1 cellular context compared by ENCODE assay signal in genomic region chr18:9475643-9476580, GRCh38.
A peak's percentile ranks its signal among the peaks of the same experiment; 100 is the strongest.
TF ChIP-seq lines count a peak whose summit lies in the region.

No MANE protein-coding gene starts in this region.

TF ChIP-seq in HepG2, 621 proteins besides CTCF, POLR2A, EP300 and RAD21 (continued from another document and continues in another):
- TF ChIP-seq KIAA2018 (CRISPR knock-in tag; IDR thresholded peaks at IDR 0.05; ENCODE audit: borderline replicate concordance) (no peak), TARDBP (CRISPR knock-in tag; IDR thresholded peaks at IDR 0.05) (peak; percentile 10; the same call in 1 of the 2 replicates), THAP7 (CRISPR knock-in tag; IDR thresholded peaks at IDR 0.05) (no peak), MXI1 (IDR thresholded peaks at IDR 0.05; ENCODE audit: borderline replicate concordance, low read depth, low read length) (no peak; the same call in 1 of the 3 replicates), ZBTB2 (CRISPR knock-in tag; IDR thresholded peaks at IDR 0.05; ENCODE audit: low read depth) (no peak), ZSCAN21 (CRISPR knock-in tag; IDR thresholded peaks at IDR 0.05; ENCODE audit: borderline replicate concordance) (0 out of 2 replicates have a peak, but pooled peaks have one; percentile 26), ZNF577 (CRISPR knock-in tag; IDR thresholded peaks at IDR 0.05; ENCODE audit: borderline replicate concordance, low read depth) (no peak), ZNF660 (CRISPR knock-in tag; IDR thresholded peaks at IDR 0.05; ENCODE audit: borderline replicate concordance, low read depth) (no peak), ZNF746 (CRISPR knock-in tag; IDR thresholded peaks at IDR 0.05) (peak; percentile 42; the same call in 1 of the 2 replicates), ZNF749 (CRISPR knock-in tag; IDR thresholded peaks at IDR 0.05; ENCODE audit: borderline replicate concordance) (no peak), BRF2 (CRISPR knock-in tag; IDR thresholded peaks at IDR 0.05) (0 out of 2 replicates have a peak, but pooled peaks have one; percentile 32), ZBED4 (CRISPR knock-in tag; IDR thresholded peaks at IDR 0.05; ENCODE audit: borderline replicate concordance) (no peak), ZFP90 (CRISPR knock-in tag; IDR thresholded peaks at IDR 0.05; ENCODE audit: borderline replicate concordance) (no peak; the same call in 1 of the 2 replicates), TOPORS (CRISPR knock-in tag; IDR thresholded peaks at IDR 0.05) (peak; percentile 64; the same call in 1 of the 2 replicates), ZFY (CRISPR knock-in tag; IDR thresholded peaks at IDR 0.05) (peak; percentile 84), ZNF788 (CRISPR knock-in tag; IDR thresholded peaks at IDR 0.05; ENCODE audit: borderline replicate concordance) (peak; percentile 6; the same call in 1 of the 2 replicates), ZMYM2 (CRISPR knock-in tag; IDR thresholded peaks at IDR 0.05) (no peak), KMT2B (CRISPR knock-in tag; IDR thresholded peaks at IDR 0.05) (peak; percentile 9; the same call in 1 of the 2 replicates), ZMYM3 (CRISPR knock-in tag; IDR thresholded peaks at IDR 0.05) (peak; percentile 72), ZNF18 (CRISPR knock-in tag; IDR thresholded peaks at IDR 0.05; ENCODE audit: insufficient replicate concordance) (peak; percentile 69), ZNF275 (CRISPR knock-in tag; IDR thresholded peaks at IDR 0.05; ENCODE audit: borderline replicate concordance) (no peak), NR2F2 (IDR thresholded peaks at IDR 0.05; ENCODE audit: borderline replicate concordance, low read depth) (no peak; the same call in 1 of the 2 replicates), ZNF3 (CRISPR knock-in tag; IDR thresholded peaks at IDR 0.05) (no peak), ZNF546 (CRISPR knock-in tag; conservative IDR thresholded peaks at IDR 0.05) (peak; percentile 57; the same call in 1 of the 2 replicates), ZMAT3 (CRISPR knock-in tag; conservative IDR thresholded peaks at IDR 0.05) (no peak), PAX8 (CRISPR knock-in tag; IDR thresholded peaks at IDR 0.05; ENCODE audit: borderline replicate concordance) (0 out of 2 replicates have a peak, but pooled peaks have one; percentile 71), NKX3-1 (CRISPR knock-in tag; IDR thresholded peaks at IDR 0.05) (0 out of 2 replicates have a peak, but pooled peaks have one; percentile 38), MAFF (IDR thresholded peaks at IDR 0.05; ENCODE audit: low read depth, low read length) (no peak), IRF9 (CRISPR knock-in tag; IDR thresholded peaks at IDR 0.05; ENCODE audit: borderline replicate concordance) (no peak), ZNF281 (CRISPR knock-in tag; IDR thresholded peaks at IDR 0.05; ENCODE audit: borderline replicate concordance) (0 out of 2 replicates have a peak, but pooled peaks have one; percentile 19), PTBP1 (IDR thresholded peaks at IDR 0.05; ENCODE audit: low read depth, low read length, poor library complexity, severe bottlenecking) (peak; percentile 76), ZNF605 (CRISPR knock-in tag; IDR thresholded peaks at IDR 0.05) (no peak), ZNF263 (CRISPR knock-in tag; IDR thresholded peaks at IDR 0.05) (no peak), ZNF607 (CRISPR knock-in tag; IDR thresholded peaks at IDR 0.05; ENCODE audit: borderline replicate concordance) (0 out of 2 replicates have a peak, but pooled peaks have one; percentile 10)
